ENCODE assay signal across 18 cellular contexts in genomic region chr5:73379435-73379834, GRCh38.
"Had no signal": no experiment of that assay in that cellular context is flagged by ENCODE, and none has a peak within 500 bp of the region (broad histone marks: within the 10 kb centered on the region; RNA-seq: fewer than 3 reads in every experiment).

No MANE protein-coding gene starts in this region.

- H3K9me3 ChIP-seq: gastrocnemius medialis, thyroid gland had no signal

- H3K27me3 ChIP-seq: ovary had no signal

- H3K27ac Mint-ChIP-seq: dendritic cell treated with granulocyte-macrophage colony-stimulating factor and Interleukin-4, amounts not matched to agents 40 ng/mL and 50 ng/mL, for 4 days; effector memory CD8-positive, alpha-beta T cell had no signal

- DNase-seq: effector memory CD8-positive, alpha-beta T cell; gastrocnemius medialis; islet precursor cell; mammary epithelial cell; ovary; small intestine; stimulated activated CD4-positive, alpha-beta T cell treated with anti-CD3 and anti-CD28 coated beads, Interleukin-12 subunit alpha, Interleukin-12 subunit beta, amount 100 ng/mL, for 4 hours; stimulated activated naive CD8-positive, alpha-beta T cell treated with anti-CD3 and anti-CD28 coated beads, Interleukin-15, Interleukin-2, amounts not matched to agents 100 U/mL and 50 U/mL, for 24 hours; thyroid gland; uterus had no signal

- H3K4me3 ChIP-seq: esophagus muscularis mucosa, gastrocnemius medialis, ovary, right atrium auricular region, suprapubic skin, thyroid gland, upper lobe of left lung, uterus had no signal

- FAIRE-seq: small intestine had no signal

- ATAC-seq: effector memory CD8-positive, alpha-beta T cell; gastrocnemius medialis; left lobe of liver; naive thymus-derived CD4-positive, alpha-beta T cell; stimulated activated naive CD8-positive, alpha-beta T cell treated with anti-CD3 and anti-CD28 coated beads, Interleukin-15, Interleukin-2, amounts not matched to agents 100 U/mL and 50 U/mL, for 24 hours had no signal

- H3K4me3 Mint-ChIP-seq: dendritic cell treated with granulocyte-macrophage colony-stimulating factor and Interleukin-4, amounts not matched to agents 40 ng/mL and 50 ng/mL, for 4 days had no signal

- H3K27ac ChIP-seq: epithelial cell of prostate, esophagus muscularis mucosa, gastrocnemius medialis, ovary, right atrium auricular region, suprapubic skin, thyroid gland, upper lobe of left lung, uterus had no signal

- H3K36me3 ChIP-seq: esophagus muscularis mucosa, gastrocnemius medialis, ovary, right atrium auricular region, suprapubic skin, thyroid gland, upper lobe of left lung, uterus had no signal
